Comparison of ENCODE assay signal across 14 cellular contexts in genomic region chr14:83975435-83976222, GRCh38.
DNase-seq lines count a peak whose midpoint lies in the region; ATAC-seq and TF ChIP-seq lines count a peak whose summit lies in the region.
"Had no signal": no experiment of that assay in that cellular context is flagged by ENCODE, and none has a peak within 500 bp of the region (broad histone marks: within the 10 kb centered on the region; RNA-seq: fewer than 3 reads in every experiment).

No MANE protein-coding gene starts in this region.

- intact Hi-C loops in right cardiac atrium (cut with DNase I) = no loop called here
- intact Hi-C loops in Caco-2 (cut with micrococcal nuclease; ENCODE audit: unreplicated experiment) = no loop called here

- no peaks in the 10 kb centered on the region for H3K27me3 ChIP-seq in H7 (ENCODE audit: control insufficient read depth, insufficient read depth, low read length)
- no peaks in the 10 kb centered on the region for H3K27me3 ChIP-seq in right cardiac atrium (ENCODE audit: control insufficient read depth, insufficient read depth)
- H3K27me3 ChIP-seq in trophoblast cell (ENCODE audit: insufficient read depth, low read length) = no peaks in the 10 kb centered on the region
- H3K27me3 ChIP-seq in Caco-2 (replicated peaks; ENCODE audit: control insufficient read depth, insufficient read depth, low read length) = no peaks in the 10 kb centered on the region

- no peak overlapping the region for H4K8ac ChIP-seq in trophoblast cell (ENCODE audit: low read depth, low read length)

- H3K4me1 ChIP-seq in right cardiac atrium (ENCODE audit: control insufficient read depth, insufficient read depth, low read length) (no peaks in the 10 kb centered on the region), trophoblast cell (ENCODE audit: control insufficient read depth in 1 of 2, insufficient read depth in 2 of 2, low read length in 2 of 2) (peaks cover 0 to 6% of the 10 kb centered on the region in 2 experiments), Caco-2 (peaks cover 34% of the 10 kb centered on the region)

- no TSS peak for BruUV-seq in Caco-2 (replicated peaks; lab: Mats Ljungman, UMichigan)

- H2BK5ac ChIP-seq in trophoblast cell (ENCODE audit: low read depth, low read length, poor library complexity) = no peak overlapping the region

- H3K4me3 Mint-ChIP-seq in brain (peak overlapping the region in 1 of 5 experiments; percentile 23), Caco-2 (ENCODE audit: unreplicated experiment) (no peak overlapping the region)
- H3K4me3 Mint-ChIP-seq: activated CD4-positive, alpha-beta memory T cell treated with anti-CD3 and anti-CD28 coated beads for 36 hours; stimulated activated memory B cell treated with anti-CD40 and anti-IgM and Interleukin-4, amounts not matched to agents 10 μg/mL and 1 μg/mL and 100 μg/mL, for 72 hours had no signal

- H2AK5ac ChIP-seq in trophoblast cell (ENCODE audit: low read length) = no peak overlapping the region

- H3K27ac ChIP-seq in right cardiac atrium (ENCODE audit: low read length) = no peak overlapping the region
- peak overlapping the region; percentile 93 for H3K27ac ChIP-seq in trophoblast cell (ENCODE audit: low read depth, low read length)

- H4K91ac ChIP-seq in trophoblast cell (ENCODE audit: low read depth, low read length) = no peak overlapping the region

- no peak overlapping the region for H3K4me2 ChIP-seq in trophoblast cell (ENCODE audit: low read length)

- POLR2A ChIA-PET in Caco-2 (lab: Charles Lee) = no interaction called here

- DNase-seq in H7 (peak; percentile 23), right cardiac atrium (peak; percentile 49 to 85 (median 77)), trophoblast cell (no peak), Caco-2 (no peak), foreskin melanocyte (no peak), NCI-H748 treated with DMSO at 0.1 percent for 48 hours (lab: John Stamatoyannopoulos, UW) (no peak), SKM-1 treated with dmso at 0.1 percent for 144 hours (lab: John Stamatoyannopoulos, UW; ENCODE audit: unreplicated experiment) (no peak)
- DNase-seq: activated CD4-positive, alpha-beta memory T cell treated with anti-CD3 and anti-CD28 coated beads for 36 hours; AML-193; DMS53; NCI-H1092 treated with DMSO at 0.1 percent for 48 hours; NCI-H526 treated with DMSO at 0.1 percent for 48 hours had no signal

- CTCF ChIA-PET in Caco-2 (lab: Charles Lee) = no interaction called here

- H3K36me3 ChIP-seq in H7 (replicated peaks; ENCODE audit: control insufficient read depth, insufficient read depth, low read length) (no peaks in the 10 kb centered on the region), trophoblast cell (ENCODE audit: control insufficient read depth in 1 of 2, insufficient read depth in 2 of 2, low read length in 2 of 2) (no peaks in the 10 kb centered on the region), Caco-2 (ENCODE audit: control insufficient read depth, insufficient read depth, low read length) (no peaks in the 10 kb centered on the region)

- no peak overlapping the region for H3K18ac ChIP-seq in trophoblast cell (ENCODE audit: low read length)

- no peak overlapping the region for H3K14ac ChIP-seq in trophoblast cell (ENCODE audit: low read length)

- H3K4ac ChIP-seq in trophoblast cell (ENCODE audit: low read depth, low read length) = no peak overlapping the region

- no peak overlapping the region for H3K9ac ChIP-seq in trophoblast cell (ENCODE audit: low read length)

- H3K9me3 ChIP-seq in right cardiac atrium (ENCODE audit: control insufficient read depth, low read length) = no peaks in the 10 kb centered on the region
- H3K9me3 ChIP-seq in trophoblast cell (ENCODE audit: insufficient read depth, low read depth, low read length) = no peaks in the 10 kb centered on the region
- H3K9me3 ChIP-seq in Caco-2 = peaks cover 3% of the 10 kb centered on the region; the same call in 1 of the 2 replicates

- H3K27me3 Mint-ChIP-seq in brain (no peaks in the 10 kb centered on the region), Caco-2 (ENCODE audit: insufficient read depth, unreplicated experiment) (no peaks in the 10 kb centered on the region)
- H3K27me3 Mint-ChIP-seq: activated CD4-positive, alpha-beta memory T cell treated with anti-CD3 and anti-CD28 coated beads for 36 hours; stimulated activated memory B cell treated with anti-CD40 and anti-IgM and Interleukin-4, amounts not matched to agents 10 μg/mL and 1 μg/mL and 100 μg/mL, for 72 hours had no signal

- peak overlapping the region; percentile 76 for H2BK120ac ChIP-seq in trophoblast cell (ENCODE audit: insufficient read depth, low read length, poor library complexity)

- peaks cover 26% of the 10 kb centered on the region for H3K4me1 Mint-ChIP-seq in brain
- H3K4me1 Mint-ChIP-seq in Caco-2 (ENCODE audit: low read depth, unreplicated experiment) = peaks cover 18% of the 10 kb centered on the region
- H3K4me1 Mint-ChIP-seq: stimulated activated memory B cell treated with anti-CD40 and anti-IgM and Interleukin-4, amounts not matched to agents 10 μg/mL and 1 μg/mL and 100 μg/mL, for 72 hours had no signal

- H3K23ac ChIP-seq in trophoblast cell (ENCODE audit: low read length) = no peak overlapping the region

- H2AFZ ChIP-seq in trophoblast cell (ENCODE audit: insufficient read depth, low read length, poor library complexity) = no peak overlapping the region

- H3K9me3 Mint-ChIP-seq in brain = peaks cover 0 to 6% (median under 1%) of the 10 kb centered on the region in 5 experiments
- H3K9me3 Mint-ChIP-seq in Caco-2 (ENCODE audit: unreplicated experiment) = peaks cover 3% of the 10 kb centered on the region

- H4K12ac ChIP-seq in trophoblast cell (ENCODE audit: low read depth, low read length) = no peak overlapping the region

- peak overlapping the region in 3 of 5 experiments; percentile 66 to 80 (median 75) for H3K27ac Mint-ChIP-seq in brain
- no peak overlapping the region for H3K27ac Mint-ChIP-seq in Caco-2 (ENCODE audit: unreplicated experiment)
- H3K27ac Mint-ChIP-seq: activated CD4-positive, alpha-beta memory T cell treated with anti-CD3 and anti-CD28 coated beads for 36 hours; stimulated activated memory B cell treated with anti-CD40 and anti-IgM and Interleukin-4, amounts not matched to agents 10 μg/mL and 1 μg/mL and 100 μg/mL, for 72 hours had no signal

- H3K36me3 Mint-ChIP-seq in brain (no peaks in the 10 kb centered on the region), Caco-2 (ENCODE audit: insufficient read depth, unreplicated experiment) (peaks cover 2% of the 10 kb centered on the region)
- H3K36me3 Mint-ChIP-seq: activated CD4-positive, alpha-beta memory T cell treated with anti-CD3 and anti-CD28 coated beads for 36 hours; stimulated activated memory B cell treated with anti-CD40 and anti-IgM and Interleukin-4, amounts not matched to agents 10 μg/mL and 1 μg/mL and 100 μg/mL, for 72 hours had no signal

- TF ChIP-seq CTCF in brain (conservative IDR thresholded peaks at IDR 0.05) (no peak), Caco-2 (IDR thresholded peaks at IDR 0.05; ENCODE audit: insufficient read depth in 1 of 2, low read depth in 1 of 2, low read length in 1 of 2, severe bottlenecking in 1 of 2, unreplicated experiment in 1 of 2) (no peak)

- peak; percentile 95 to 97 for ATAC-seq in right cardiac atrium
- ATAC-seq: stimulated activated memory B cell treated with anti-CD40 and anti-IgM and Interleukin-4, amounts not matched to agents 10 μg/mL and 1 μg/mL and 100 μg/mL, for 72 hours had no signal

- H3K4me3 ChIP-seq in H7 (ENCODE audit: insufficient read depth, low read depth, low read length) = no peak overlapping the region
- H3K4me3 ChIP-seq in right cardiac atrium (ENCODE audit: low read length) = no peak overlapping the region
- H3K4me3 ChIP-seq in trophoblast cell (ENCODE audit: low read depth, low read length) = no peak overlapping the region
- H3K4me3 ChIP-seq in Caco-2 (ENCODE audit: low read depth, low read length) = no peak overlapping the region

- peaks cover 18% of the 10 kb centered on the region for H3K79me1 ChIP-seq in trophoblast cell (ENCODE audit: low read length)

- 19% methylated on average over 7 of the region's 7 CpGs for whole genome bisulfite sequencing in right cardiac atrium
- WGBS in trophoblast cell (ENCODE audit: extremely low coverage, insufficient coverage, insufficient read length) = no CpG with 5 or more reads among the region's 7 CpGs

- no peaks in the 10 kb centered on the region for H3K79me2 ChIP-seq in trophoblast cell (ENCODE audit: control insufficient read depth, insufficient read depth, low read length, poor library complexity)

- no peak overlapping the region for H2BK12ac ChIP-seq in trophoblast cell (ENCODE audit: low read length)

Comparison
In these comparisons a context has a peak if more than half of its experiments do, and no peak if none do; other contexts are left out.
1. DNase-seq: peak in H7 (single experiment) and right cardiac atrium (3 of 3); none in trophoblast cell (0 of 2), Caco-2 (0 of 2), foreskin melanocyte (single experiment), NCI-H748 treated with DMSO at 0.1 percent for 48 hours (single experiment) and SKM-1 treated with dmso at 0.1 percent for 144 hours (single experiment).